Comparison of ENCODE assay signal across 1 cellular context in genomic region chr6:44016131-44016870, GRCh38.
TF ChIP-seq lines count a peak whose summit lies in the region.

No MANE protein-coding gene starts in this region.

TF ChIP-seq in SK-N-SH treated with all-trans-retinoic acid at 6 μM for 48 hours, 23 proteins besides CTCF, POLR2A, EP300 and RAD21 (continued from another document):
- TF ChIP-seq PATZ1 (CRISPR knock-in tag; IDR thresholded peaks at IDR 0.05; ENCODE audit: borderline replicate concordance) (no peak), ESRRG (CRISPR knock-in tag; IDR thresholded peaks at IDR 0.05) (no peak)
- TF ChIP-seq, protein P1, sequence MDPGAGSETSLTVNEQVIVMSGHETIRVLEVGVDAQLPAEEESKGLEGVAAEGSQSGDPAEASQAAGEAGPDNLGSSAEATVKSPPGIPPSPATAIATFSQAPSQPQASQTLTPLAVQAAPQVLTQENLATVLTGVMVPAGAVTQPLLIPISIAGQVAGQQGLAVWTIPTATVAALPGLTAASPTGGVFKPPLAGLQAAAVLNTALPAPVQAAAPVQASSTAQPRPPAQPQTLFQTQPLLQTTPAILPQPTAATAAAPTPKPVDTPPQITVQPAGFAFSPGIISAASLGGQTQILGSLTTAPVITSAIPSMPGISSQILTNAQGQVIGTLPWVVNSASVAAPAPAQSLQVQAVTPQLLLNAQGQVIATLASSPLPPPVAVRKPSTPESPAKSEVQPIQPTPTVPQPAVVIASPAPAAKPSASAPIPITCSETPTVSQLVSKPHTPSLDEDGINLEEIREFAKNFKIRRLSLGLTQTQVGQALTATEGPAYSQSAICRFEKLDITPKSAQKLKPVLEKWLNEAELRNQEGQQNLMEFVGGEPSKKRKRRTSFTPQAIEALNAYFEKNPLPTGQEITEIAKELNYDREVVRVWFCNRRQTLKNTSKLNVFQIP (CRISPR knock-in tag; IDR thresholded peaks at IDR 0.05; ENCODE audit: borderline replicate concordance, low read depth) = no peak
TF ChIP-seq in SK-N-SH treated with all-trans-retinoic acid at 6 μM for 48 hours: peak in this region for 1.
